28 cellular contexts compared by ENCODE assay signal in genomic region chr13:109123971-109124370, GRCh38.
A peak's percentile ranks its signal among the peaks of the same experiment; 100 is the strongest.
DNase-seq lines count a peak whose midpoint lies in the region; ATAC-seq and TF ChIP-seq lines count a peak whose summit lies in the region.
"Had no signal": no experiment of that assay in that cellular context is flagged by ENCODE, and none has a peak within 500 bp of the region (broad histone marks: within the 10 kb centered on the region; RNA-seq: fewer than 3 reads in every experiment).

No MANE protein-coding gene starts in this region.

- no peak overlapping the region for H2BK120ac ChIP-seq in neuronal stem cell (ENCODE audit: low read depth, low read length)

- H2BK5ac ChIP-seq in neuronal stem cell (ENCODE audit: low read length): no peak overlapping the region

- no peak overlapping the region for H2BK12ac ChIP-seq in neuronal stem cell (ENCODE audit: low read length)

- H3K36me3 Mint-ChIP-seq in nephron progenitor cell (ENCODE audit: low read depth): no peaks in the 10 kb centered on the region
- H3K36me3 Mint-ChIP-seq: activated naive CD8-positive, alpha-beta T cell had no signal

- H3K79me1 ChIP-seq in neuronal stem cell (ENCODE audit: low read depth, low read length): no peaks in the 10 kb centered on the region

- H2AK5ac ChIP-seq in neuronal stem cell (ENCODE audit: low read depth, low read length): no peak overlapping the region

- no CpG with 5 or more reads among the region's 2 CpGs for WGBS in neuronal stem cell (ENCODE audit: extremely low coverage in 2 of 2, insufficient read length in 2 of 2, insufficient replicate concordance in 1 of 2), 2 donors

- DNase-seq in NCI-H82 (lab: John Stamatoyannopoulos, UW): peak; percentile 26
- no peak for DNase-seq in NCI-H82 treated with DMSO at 0.1 percent for 48 hours (lab: John Stamatoyannopoulos, UW; ENCODE audit: unreplicated experiment)
- DNase-seq in MV-4-11 (lab: John Stamatoyannopoulos, UW): peak; percentile 25
- DNase-seq in choroid plexus epithelial cell (ENCODE audit: low read depth): peak; percentile 30
- DNase-seq in neuronal stem cell (ENCODE audit: low spot score): no peak
- DNase-seq in nephron progenitor cell: no peak
- DNase-seq in activated effector memory CD4-positive, alpha-beta T cell treated with anti-CD3 and anti-CD28 coated beads, Interleukin-2, amount 50 U/mL, for 16 hours: no peak
- DNase-seq: 8988T; activated CD4-positive, alpha-beta T cell treated with anti-CD3 and anti-CD28 coated beads for 36 hours; colonic mucosa; DMS79 treated with DMSO at 0.1 percent for 48 hours; effector CD8-positive, alpha-beta T cell; erythroblast; GF-D8; KBM-7; NCI-H510A; right lobe of liver; spleen; stimulated activated CD4-positive, alpha-beta T cell treated with anti-CD3 and anti-CD28 coated beads, Interleukin-2, amount 100 ng/mL, for 24 hours; stimulated activated CD8-positive, alpha-beta memory T cell treated with anti-CD3 and anti-CD28 coated beads, Interleukin-4, amount 100 ng/mL, for 48 hours; T-helper 2 cell; thyroid gland; uterus had no signal

- H3K9me3 ChIP-seq in neuronal stem cell (replicated peaks in 1 of 2; ENCODE audit: control insufficient read depth in 2 of 2, insufficient read depth in 1 of 2, low read depth in 1 of 2, low read length in 2 of 2): peaks cover 0 to 1% of the 10 kb centered on the region in 2 donors
- H3K9me3 ChIP-seq: colonic mucosa, right lobe of liver, spleen, thyroid gland, uterus had no signal

- TF ChIP-seq CTCF in choroid plexus epithelial cell (conservative IDR thresholded peaks at IDR 0.05; ENCODE audit: low read depth, low read length): peak; percentile 9
- no peak for TF ChIP-seq CTCF in nephron progenitor cell (IDR thresholded peaks at IDR 0.05)

- no peak overlapping the region for H3K14ac ChIP-seq in neuronal stem cell (ENCODE audit: low read length)

- H3K18ac ChIP-seq in neuronal stem cell (ENCODE audit: low read length): no peak overlapping the region

- H3K4me3 ChIP-seq in choroid plexus epithelial cell (ENCODE audit: low read depth, low read length) (no peak overlapping the region), neuronal stem cell (ENCODE audit: low read length in 2 of 2) (no peak overlapping the region)
- H3K4me3 ChIP-seq: colonic mucosa, right lobe of liver, spleen, thyroid gland, uterus had no signal

- no peak overlapping the region for H3K9ac ChIP-seq in neuronal stem cell (ENCODE audit: low read depth, low read length, poor library complexity)

- ATAC-seq in GM21825 (IDR thresholded peaks at IDR 0.05; ENCODE audit: unreplicated experiment): no peak
- ATAC-seq: activated CD4-positive, alpha-beta T cell treated with anti-CD3 and anti-CD28 coated beads for 36 hours; left lobe of liver; right lobe of liver; SK-N-SH treated with all-trans-retinoic acid at 6 μM for 48 hours had no signal

- no peaks in the 10 kb centered on the region for H3K4me1 Mint-ChIP-seq in nephron progenitor cell
- H3K4me1 Mint-ChIP-seq: activated CD4-positive, alpha-beta T cell treated with anti-CD3 and anti-CD28 coated beads for 36 hours had no signal

- peaks cover 2 to 7% of the 10 kb centered on the region in 2 donors for H3K4me1 ChIP-seq in neuronal stem cell (ENCODE audit: control insufficient read depth in 2 of 2, insufficient read depth in 1 of 2, low read depth in 1 of 2, low read length in 2 of 2)
- H3K4me1 ChIP-seq: colonic mucosa, right lobe of liver, spleen, thyroid gland, uterus had no signal

- H3K27me3 Mint-ChIP-seq in nephron progenitor cell (ENCODE audit: low read depth, poor library complexity): peaks cover 4% of the 10 kb centered on the region

- no peaks in the 10 kb centered on the region for H3K9me3 Mint-ChIP-seq in nephron progenitor cell

- H3K4me3 Mint-ChIP-seq in nephron progenitor cell: no peak overlapping the region
- H3K4me3 Mint-ChIP-seq: activated CD4-positive, alpha-beta T cell treated with anti-CD3 and anti-CD28 coated beads for 36 hours; activated naive CD8-positive, alpha-beta T cell had no signal

- peak overlapping the region; percentile 7 for H3K27ac ChIP-seq in neuronal stem cell (replicated peaks; ENCODE audit: low read length)
- H3K27ac ChIP-seq: C4-2B, colonic mucosa, right lobe of liver, spleen, thyroid gland, uterus had no signal

- H3K4ac ChIP-seq in neuronal stem cell (ENCODE audit: low read length): no peak overlapping the region

- H3K27me3 ChIP-seq in neuronal stem cell (ENCODE audit: control insufficient read depth in 3 of 3, insufficient read depth in 3 of 3, low read depth in 1 of 3, low read length in 3 of 3): no peaks in the 10 kb centered on the region
- H3K27me3 ChIP-seq: colonic mucosa, right lobe of liver, spleen, thyroid gland, uterus had no signal

- H4K91ac ChIP-seq in neuronal stem cell (ENCODE audit: low read depth, low read length, poor library complexity): no peak overlapping the region

- H4K8ac ChIP-seq in neuronal stem cell (ENCODE audit: low read depth, low read length): no peak overlapping the region

- no peak overlapping the region for H3K4me2 ChIP-seq in neuronal stem cell (ENCODE audit: insufficient read depth, low read length, poor library complexity, severe bottlenecking)

- H2AFZ ChIP-seq in neuronal stem cell (ENCODE audit: low read length): peak overlapping the region; percentile 68

- H3K27ac Mint-ChIP-seq in nephron progenitor cell: no peak overlapping the region
- H3K27ac Mint-ChIP-seq: activated CD4-positive, alpha-beta T cell treated with anti-CD3 and anti-CD28 coated beads for 36 hours; activated naive CD8-positive, alpha-beta T cell had no signal

- no peak overlapping the region for H2BK15ac ChIP-seq in neuronal stem cell (ENCODE audit: low read length)

- no peak overlapping the region for H3K23ac ChIP-seq in neuronal stem cell (ENCODE audit: low read depth, low read length, poor library complexity)

- H3K36me3 ChIP-seq in neuronal stem cell (replicated peaks in 1 of 2; ENCODE audit: control insufficient read depth in 2 of 2, insufficient read depth in 2 of 2, low read length in 2 of 2): no peaks in the 10 kb centered on the region
- H3K36me3 ChIP-seq: colonic mucosa, right lobe of liver, spleen, thyroid gland, uterus had no signal

Comparison
In these comparisons a context has a peak if more than half of its experiments do, and no peak if none do; other contexts are left out.
1. DNase-seq: peak in NCI-H82 (single experiment), MV-4-11 (single experiment) and choroid plexus epithelial cell (single experiment); none in NCI-H82 treated with DMSO at 0.1 percent for 48 hours (single experiment), neuronal stem cell (single experiment), nephron progenitor cell (single experiment) and activated effector memory CD4-positive, alpha-beta T cell treated with anti-CD3 and anti-CD28 coated beads, Interleukin-2, amount 50 U/mL, for 16 hours (single experiment).